ENCODE assay signal across 22 cellular contexts in the genomic region with DNA sequence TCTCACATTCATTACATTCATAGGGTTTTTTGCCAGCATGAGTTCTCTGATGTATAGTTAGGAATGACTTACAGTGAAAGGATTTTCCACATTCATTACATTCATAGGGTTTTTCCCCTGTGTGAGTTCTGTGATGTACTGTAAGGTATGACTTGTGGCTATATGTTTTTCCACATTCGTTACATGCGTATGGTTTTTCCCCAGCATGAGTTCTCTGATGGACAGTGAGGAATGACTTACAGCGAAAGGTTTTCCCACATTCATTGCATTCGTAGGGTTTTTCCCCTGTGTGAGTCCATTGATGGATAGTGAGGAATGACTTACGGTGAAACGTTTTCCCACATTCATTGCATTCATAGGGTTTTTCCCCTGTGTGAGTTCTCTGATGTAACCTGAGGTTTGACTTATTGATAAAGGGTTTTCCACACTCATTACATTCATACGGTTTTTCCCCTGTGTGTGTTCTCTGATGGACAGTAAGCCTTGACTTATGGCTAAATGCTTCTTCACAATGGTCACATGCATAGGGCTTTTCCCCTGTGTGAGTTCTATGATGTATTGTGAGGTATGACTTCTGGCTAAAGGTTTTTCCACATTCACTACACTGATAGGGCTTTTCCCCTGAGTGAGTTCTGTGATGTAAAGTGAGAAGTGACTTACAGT. TPM values are rescaled to one million over a fixed set of nuclear protein-coding genes. Genes with fewer than 3 reads are reported as not detected.
A peak's percentile ranks its signal among the peaks of the same experiment; 100 is the strongest.
DNase-seq lines count a peak whose midpoint lies in the region; ATAC-seq, FAIRE-seq and TF ChIP-seq lines count a peak whose summit lies in the region.
"Had no signal": no experiment of that assay in that cellular context is flagged by ENCODE, and none has a peak within 500 bp of the region (broad histone marks: within the 10 kb centered on the region; RNA-seq: fewer than 3 reads in every experiment).

No MANE protein-coding gene starts in this region.

- no peak overlapping the region for H3K4me3 ChIP-seq in breast epithelium
- no peak overlapping the region for H3K4me3 ChIP-seq in bronchial epithelial cell (ENCODE audit: low read depth, low read length)
- no peak overlapping the region for H3K4me3 ChIP-seq in fibroblast of villous mesenchyme (ENCODE audit: low read depth, low read length)
- H3K4me3 ChIP-seq in subcutaneous abdominal adipose tissue (ENCODE audit: low read depth in 1 of 5, low read length in 5 of 5), result peak overlapping the region; percentile 10 to 48 (median 28)
- no peak overlapping the region for H3K4me3 ChIP-seq in testis
- H3K4me3 ChIP-seq: MG63, mucosa of descending colon, upper lobe of right lung had no signal

- H3K9me3 ChIP-seq in breast epithelium (peaks cover 86 to 96% of the 10 kb centered on the region in 2 donors), subcutaneous abdominal adipose tissue (ENCODE audit: control insufficient read depth in 5 of 5, low read length in 5 of 5) (peaks cover 68 to 96% (median 88%) of the 10 kb centered on the region in 5 donors), testis (peaks cover 3% of the 10 kb centered on the region)
- H3K9me3 ChIP-seq: MG63 had no signal

- TF ChIP-seq POLR2A in breast epithelium (IDR thresholded peaks at IDR 0.05) (no peak), testis (IDR thresholded peaks at IDR 0.05) (no peak)

- no peak for ATAC-seq in GM21619 (IDR thresholded peaks at IDR 0.05; ENCODE audit: unreplicated experiment)
- ATAC-seq: esophagus mucosa, mucosa of descending colon, upper lobe of right lung had no signal

- no peaks in the 10 kb centered on the region for H3K27me3 Mint-ChIP-seq in MCF 10A (ENCODE audit: insufficient read depth, unreplicated experiment)

- intact Hi-C loops in MCF 10A (cut with micrococcal nuclease) (no loop called here), breast epithelium (cut with DNase I; ENCODE audit: low total_unique reads) (no loop called here), testis (cut with DNase I; ENCODE audit: low total_unique reads) (no loop called here)

- peaks cover 34% of the 10 kb centered on the region for H3K9me3 Mint-ChIP-seq in MCF 10A (ENCODE audit: unreplicated experiment)

- H3K27ac Mint-ChIP-seq in MCF 10A (ENCODE audit: low read depth, unreplicated experiment), result no peak overlapping the region
- H3K27ac Mint-ChIP-seq: T-helper 2 cell treated with Interferon-gamma antibody and Interleukin-4, amounts not matched to agents 5 μg/mL and 100 μg/mL, for 36 hours had no signal

- H3K36me3 Mint-ChIP-seq in MCF 10A (ENCODE audit: insufficient read depth, unreplicated experiment), result no peaks in the 10 kb centered on the region

- FAIRE-seq in bronchial epithelial cell (lab: Jason Lieb, UNC) (no peak), GM19239 (lab: Jason Lieb, UNC) (no peak)
- FAIRE-seq: small intestine had no signal

- H3K4me1 ChIP-seq in breast epithelium (no peaks in the 10 kb centered on the region), subcutaneous abdominal adipose tissue (ENCODE audit: control insufficient read depth in 5 of 5, insufficient read depth in 5 of 5, low read length in 5 of 5) (no peaks in the 10 kb centered on the region), testis (no peaks in the 10 kb centered on the region)
- H3K4me1 ChIP-seq: BLaER1 treated with 17β-estradiol and CSF1 and Interleukin-3, amounts not matched to agents 10 nM and 100 nM; upper lobe of right lung had no signal

- no peak overlapping the region for H3K9ac ChIP-seq in subcutaneous abdominal adipose tissue (ENCODE audit: low read length in 5 of 5)
- H3K9ac ChIP-seq: BLaER1 treated with 17β-estradiol and CSF1 and Interleukin-3, amounts not matched to agents 10 nM and 100 nM had no signal

- CTCF ChIA-PET in MCF 10A (lab: Yijun Ruan, JAX), result no interaction called here

- 61 to 66% methylated on average over 7 of the region's 7 CpGs for WGBS in testis, 2 donors

- H3K27me3 ChIP-seq in breast epithelium, result no peaks in the 10 kb centered on the region
- no peaks in the 10 kb centered on the region for H3K27me3 ChIP-seq in bronchial epithelial cell (ENCODE audit: control insufficient read depth, insufficient read depth, low read length)
- H3K27me3 ChIP-seq in subcutaneous abdominal adipose tissue (ENCODE audit: control insufficient read depth in 5 of 5, insufficient read depth in 4 of 5, low read length in 5 of 5), result no peaks in the 10 kb centered on the region
- H3K27me3 ChIP-seq in testis, result no peaks in the 10 kb centered on the region
- H3K27me3 ChIP-seq: BLaER1 treated with 17β-estradiol and CSF1 and Interleukin-3, amounts not matched to agents 10 nM and 100 nM; MG63; upper lobe of right lung had no signal

- H3K36me3 ChIP-seq in breast epithelium, result peaks cover 4% of the 10 kb centered on the region
- peaks cover 2% of the 10 kb centered on the region for H3K36me3 ChIP-seq in bronchial epithelial cell (ENCODE audit: control insufficient read depth, insufficient read depth, low read length)
- peaks cover 34 to 53% (median 39%) of the 10 kb centered on the region in 5 donors for H3K36me3 ChIP-seq in subcutaneous abdominal adipose tissue (ENCODE audit: control insufficient read depth in 5 of 5, insufficient read depth in 5 of 5, low read length in 5 of 5)
- no peaks in the 10 kb centered on the region for H3K36me3 ChIP-seq in testis (ENCODE audit: low read depth, missing control alignments)
- H3K36me3 ChIP-seq: MG63, upper lobe of right lung had no signal

- no peak for TF ChIP-seq CTCF in MCF 10A (IDR thresholded peaks at IDR 0.05; ENCODE audit: unreplicated experiment)
- no peak for TF ChIP-seq CTCF in breast epithelium (IDR thresholded peaks at IDR 0.05)
- no peak for TF ChIP-seq CTCF in bronchial epithelial cell (IDR thresholded peaks at IDR 0.05; ENCODE audit: insufficient read depth, low read length, severe bottlenecking)
- no peak for TF ChIP-seq CTCF in fibroblast of villous mesenchyme (IDR thresholded peaks at IDR 0.05; ENCODE audit: insufficient read depth, low read depth, low read length)
- TF ChIP-seq CTCF in testis (IDR thresholded peaks at IDR 0.05), result no peak

- DNase-seq in MCF 10A (ENCODE audit: unreplicated experiment) (peak; percentile 1), breast epithelium (ENCODE audit: low spot score in 2 of 2) (no peak), bronchial epithelial cell (ENCODE audit: low read depth) (peak; percentile 15), fibroblast of villous mesenchyme (ENCODE audit: low read depth) (peak; percentile 20), testis (no peak), GM19239 (ENCODE audit: insufficient read length, low spot score) (no peak)
- DNase-seq: activated CD4-positive, CD25-positive, alpha-beta regulatory T cell treated with anti-CD3 and anti-CD28 coated beads, Interleukin-2, amount 50 U/mL, for 72 hours; activated effector memory CD4-positive, alpha-beta T cell treated with Interleukin-2 at 50 U/mL for 16 hours; amniotic stem cell; hippocampal formation; MG63; mucosa of descending colon; NCI-H1930; NCI-H510A; small intestine; upper lobe of right lung had no signal

- H3K4me3 Mint-ChIP-seq in MCF 10A (ENCODE audit: unreplicated experiment), result no peak overlapping the region
- H3K4me3 Mint-ChIP-seq: T-helper 2 cell treated with Interferon-gamma antibody and Interleukin-4, amounts not matched to agents 5 μg/mL and 100 μg/mL, for 36 hours had no signal

- POLR2A ChIA-PET in MCF 10A (lab: Yijun Ruan, JAX), result no interaction called here

- no peak overlapping the region for H3K27ac ChIP-seq in breast epithelium
- H3K27ac ChIP-seq in subcutaneous abdominal adipose tissue (ENCODE audit: low read depth, low read length), result no peak overlapping the region
- no peak overlapping the region for H3K27ac ChIP-seq in testis
- H3K27ac ChIP-seq: 22Rv1; BLaER1 treated with 17β-estradiol and CSF1 and Interleukin-3, amounts not matched to agents 10 nM and 100 nM; upper lobe of right lung had no signal

- H3K4me1 Mint-ChIP-seq in MCF 10A (ENCODE audit: insufficient read depth, unreplicated experiment), result no peaks in the 10 kb centered on the region

- BruUV-seq in MCF 10A (replicated peaks; lab: Mats Ljungman, UMichigan), result no TSS peak

RNA-seq across cellular contexts. Expression of a gene that starts 47.4 kb away (rescaled TPM):
- total RNA-seq in MCF 10A (2022) (not detected in 2 replicates), breast epithelium (10 to 100 TPM; 15.0 to 22.4 (median 15.1) TPM), bronchial epithelial cell (13.7 and 21.4 TPM in 2 replicates), fibroblast of villous mesenchyme (13.5 and 15.5 TPM in 2 replicates), testis (10 to 100 TPM; 31.2 to 41.1 TPM)
- 10.8 TPM for polyA plus RNA-seq in testis (ENCODE audit: insufficient read depth, low read depth, low replicate concordance)

Comparison
In these comparisons a context has a peak if more than half of its experiments do, and no peak if none do; other contexts are left out.
1. DNase-seq: peak in MCF 10A (single experiment), bronchial epithelial cell (single experiment) and fibroblast of villous mesenchyme (single experiment); none in breast epithelium (0 of 2), testis (single experiment) and GM19239 (single experiment).
2. RNA of a gene that starts 47.4 kb away (total RNA-seq): 31.2 to 41.1 TPM in testis, 13.5 to 15.5 TPM in fibroblast of villous mesenchyme, 15.0 to 22.4 TPM in breast epithelium and 13.7 to 21.4 TPM in bronchial epithelial cell; not detected in MCF 10A; every median in the first group is over 10 times any median in the second.
3. H3K4me3 ChIP-seq: peak in subcutaneous abdominal adipose tissue (5 of 5); none in breast epithelium (0 of 3), bronchial epithelial cell (single experiment), fibroblast of villous mesenchyme (single experiment) and testis (0 of 2).